ENCODE assay signal across 1 cellular context in genomic region chr1:160077496-160077895, GRCh38.
TF ChIP-seq lines count a peak whose summit lies in the region.

No MANE protein-coding gene starts in this region.

TF ChIP-seq in H1, 55 proteins besides CTCF, POLR2A, EP300 and RAD21:
- TF ChIP-seq, protein P1, sequence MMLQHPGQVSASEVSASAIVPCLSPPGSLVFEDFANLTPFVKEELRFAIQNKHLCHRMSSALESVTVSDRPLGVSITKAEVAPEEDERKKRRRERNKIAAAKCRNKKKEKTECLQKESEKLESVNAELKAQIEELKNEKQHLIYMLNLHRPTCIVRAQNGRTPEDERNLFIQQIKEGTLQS (IDR thresholded peaks at IDR 0.05; ENCODE audit: insufficient read depth, low read depth, low read length), result no peak
- TF ChIP-seq KDM4A (IDR thresholded peaks at IDR 0.05; ENCODE audit: low read depth, low read length, severe bottlenecking) (no peak), BACH1 (IDR thresholded peaks at IDR 0.05; ENCODE audit: low read length) (no peak), EGR1 (IDR thresholded peaks at IDR 0.05; ENCODE audit: borderline replicate concordance, low read depth, low read length) (no peak), KDM5A (IDR thresholded peaks at IDR 0.05; ENCODE audit: low read length) (no peak), SUZ12 (IDR thresholded peaks at IDR 0.05; ENCODE audit: low read length) (no peak), TAF1 (IDR thresholded peaks at IDR 0.05; ENCODE audit: low read depth, low read length) (no peak), RXRA (IDR thresholded peaks at IDR 0.05; ENCODE audit: insufficient read depth, low read depth, low read length) (no peak), NANOG (IDR thresholded peaks at IDR 0.05; ENCODE audit: insufficient read depth, low read depth, low read length, poor library complexity, severe bottlenecking) (no peak), BRCA1 (IDR thresholded peaks at IDR 0.05; ENCODE audit: low read depth, low read length) (no peak), PHF8 (conservative IDR thresholded peaks at IDR 0.05; ENCODE audit: low read depth, low read length) (no peak), CHD2 (IDR thresholded peaks at IDR 0.05; ENCODE audit: low read length) (no peak), SP1 (IDR thresholded peaks at IDR 0.05; ENCODE audit: low read depth, low read length) (no peak), KDM1A (IDR thresholded peaks at IDR 0.05; ENCODE audit: borderline replicate concordance, low read length) (no peak), POU5F1 (IDR thresholded peaks at IDR 0.05; ENCODE audit: low read depth, low read length) (no peak), HDAC6 (IDR thresholded peaks at IDR 0.05; ENCODE audit: low read depth, low read length) (no peak), TCF12 (IDR thresholded peaks at IDR 0.05; ENCODE audit: low read depth, low read length) (no peak), E2F6 (IDR thresholded peaks at IDR 0.05) (no peak), SAP30 (IDR thresholded peaks at IDR 0.05; ENCODE audit: insufficient read depth, insufficient replicate concordance, low read length) (no peak), TBP (IDR thresholded peaks at IDR 0.05; ENCODE audit: low read depth, low read length) (no peak)
